ENCODE assay signal across 8 cellular contexts in genomic region chr20:23995905-23996666, GRCh38. TPM values are rescaled to one million over a fixed set of nuclear protein-coding genes. Genes with fewer than 3 reads are reported as not detected.
DNase-seq lines count a peak whose midpoint lies in the region; ATAC-seq and TF ChIP-seq lines count a peak whose summit lies in the region.

No MANE protein-coding gene starts in this region.

- no peak overlapping the region for H2AFZ ChIP-seq in neural cell (ENCODE audit: low read depth, low read length)

- ATAC-seq in activated CD8-positive, alpha-beta T cell treated with anti-CD3 and anti-CD28 coated beads, Interleukin-2, amount 10 ng/mL, durations not matched to agents 7 days and 5 days, result no peak
- ATAC-seq in GM18870 (IDR thresholded peaks at IDR 0.05; ENCODE audit: unreplicated experiment), result no peak

- TF ChIP-seq CTCF in epithelial cell of esophagus (IDR thresholded peaks at IDR 0.05; ENCODE audit: insufficient read depth, low read depth, low read length, missing control alignments) (peak; percentile 71), neural cell (IDR thresholded peaks at IDR 0.05; ENCODE audit: poor library complexity, severe bottlenecking) (peak; percentile 69), suprapubic skin (IDR thresholded peaks at IDR 0.05) (peak; percentile 53 to 64)

- H3F3A ChIP-seq in neural cell (ENCODE audit: insufficient read depth, low read length, poor library complexity, severe bottlenecking), result no peaks in the 10 kb centered on the region

- no peaks in the 10 kb centered on the region for H3K36me3 ChIP-seq in neural cell (ENCODE audit: insufficient read depth, low read length)
- H3K36me3 ChIP-seq in suprapubic skin, result no peaks in the 10 kb centered on the region

- H3K27ac ChIP-seq in neural cell (ENCODE audit: low read length) (no peak overlapping the region), suprapubic skin (no peak overlapping the region)

- WGBS in suprapubic skin, result 48% methylated on average over 11 of the region's 11 CpGs

- TF ChIP-seq POLR2A in suprapubic skin (IDR thresholded peaks at IDR 0.05), result no peak

- H4K20me1 ChIP-seq in neural cell (ENCODE audit: insufficient read depth), result no peaks in the 10 kb centered on the region

- H3K4me1 Mint-ChIP-seq in activated CD8-positive, alpha-beta T cell treated with anti-CD3 and anti-CD28 coated beads, Interleukin-2, amount 10 ng/mL, durations not matched to agents 7 days and 5 days (ENCODE audit: low read depth), result no peaks in the 10 kb centered on the region

- TF ChIP-seq EP300 in neural cell (conservative IDR thresholded peaks at IDR 0.05; ENCODE audit: poor library complexity, severe bottlenecking) (no peak), suprapubic skin (IDR thresholded peaks at IDR 0.05) (no peak)

- H3K9me3 Mint-ChIP-seq in activated CD8-positive, alpha-beta T cell treated with anti-CD3 and anti-CD28 coated beads, Interleukin-2, amount 10 ng/mL, durations not matched to agents 7 days and 5 days (ENCODE audit: insufficient read depth), result no peaks in the 10 kb centered on the region

- DNase-seq in NCI-H1417 (lab: John Stamatoyannopoulos, UW) (peak in 2 of 3 experiments; percentile 2 to 69), NCI-H1417 treated with DMSO at 0.1 percent for 48 hours (lab: John Stamatoyannopoulos, UW) (no peak), NCI-H2171 treated with DMSO at 0.1 percent for 48 hours (lab: John Stamatoyannopoulos, UW) (peak; percentile 57), epithelial cell of esophagus (ENCODE audit: low read depth) (peak; percentile 44), suprapubic skin (ENCODE audit: low spot score in 2 of 2) (no peak)
- peak; percentile 71 for DNase-seq in activated CD8-positive, alpha-beta T cell treated with anti-CD3 and anti-CD28 coated beads, Interleukin-2, amount 10 ng/mL, durations not matched to agents 7 days and 5 days

- POLR2A ChIA-PET in activated CD8-positive, alpha-beta T cell treated with anti-CD3 and anti-CD28 coated beads, Interleukin-2, amount 10 ng/mL, durations not matched to agents 7 days and 5 days (lab: Charles Lee), result no interaction called here

- no peak overlapping the region for H3K27ac Mint-ChIP-seq in activated CD8-positive, alpha-beta T cell treated with anti-CD3 and anti-CD28 coated beads, Interleukin-2, amount 10 ng/mL, durations not matched to agents 7 days and 5 days

- TF ChIP-seq RAD21 in neural cell (conservative IDR thresholded peaks at IDR 0.05), result peak; percentile 60

- CTCF ChIA-PET in activated CD8-positive, alpha-beta T cell treated with anti-CD3 and anti-CD28 coated beads, Interleukin-2, amount 10 ng/mL, durations not matched to agents 7 days and 5 days (lab: Charles Lee), result interaction anchor here (0.7 to 1.8 kb wide), 7 partner anchors 11 to 107 kb away, joined by 3 to 10 read pairs (median 6); no protein-coding TSS in a partner anchor

- peaks cover 13% of the 10 kb centered on the region for H3K27me3 Mint-ChIP-seq in activated CD8-positive, alpha-beta T cell treated with anti-CD3 and anti-CD28 coated beads, Interleukin-2, amount 10 ng/mL, durations not matched to agents 7 days and 5 days (ENCODE audit: low read depth)

- no peaks in the 10 kb centered on the region for H3K36me3 Mint-ChIP-seq in activated CD8-positive, alpha-beta T cell treated with anti-CD3 and anti-CD28 coated beads, Interleukin-2, amount 10 ng/mL, durations not matched to agents 7 days and 5 days (ENCODE audit: low read depth)

- H3K9ac ChIP-seq in neural cell (ENCODE audit: low read length), result no peak overlapping the region

- no peak overlapping the region for H3K4me2 ChIP-seq in neural cell (ENCODE audit: low read length)

- no peaks in the 10 kb centered on the region for H3K79me2 ChIP-seq in neural cell (replicated peaks; ENCODE audit: insufficient read depth, low read length)

- no peak overlapping the region for H3K4me3 ChIP-seq in epithelial cell of esophagus (ENCODE audit: low read length)
- no peak overlapping the region for H3K4me3 ChIP-seq in neural cell (ENCODE audit: low read length)
- no peak overlapping the region for H3K4me3 ChIP-seq in suprapubic skin

- no peaks in the 10 kb centered on the region for H3K9me2 ChIP-seq in neural cell (ENCODE audit: insufficient read depth, low read length)

- no peak overlapping the region for H3K4me3 Mint-ChIP-seq in activated CD8-positive, alpha-beta T cell treated with anti-CD3 and anti-CD28 coated beads, Interleukin-2, amount 10 ng/mL, durations not matched to agents 7 days and 5 days

- no peaks in the 10 kb centered on the region for H3K9me3 ChIP-seq in neural cell (ENCODE audit: low read length)
- no peaks in the 10 kb centered on the region for H3K9me3 ChIP-seq in suprapubic skin

- no peaks in the 10 kb centered on the region for H3K4me1 ChIP-seq in suprapubic skin

- no peaks in the 10 kb centered on the region for H3K27me3 ChIP-seq in neural cell (ENCODE audit: insufficient read depth, low read depth, low read length)
- H3K27me3 ChIP-seq in suprapubic skin, result no peaks in the 10 kb centered on the region

TF ChIP-seq in neural cell, 6 proteins besides CTCF, POLR2A, EP300 and RAD21:
- peak; percentile 64 for TF ChIP-seq SMC3 (conservative IDR thresholded peaks at IDR 0.05; ENCODE audit: poor library complexity)
- TF ChIP-seq EZH2 (IDR thresholded peaks at IDR 0.05; ENCODE audit: borderline replicate concordance, insufficient read depth, low read length, poor library complexity, severe bottlenecking), result no peak

RNA-seq across cellular contexts. Expression of gene GGTLC1, which starts 7.5 kb away (rescaled TPM):
- not detected for total RNA-seq in activated CD8-positive, alpha-beta T cell treated with anti-CD3 and anti-CD28 coated beads, Interleukin-2, amount 10 ng/mL, durations not matched to agents 7 days and 5 days
- not detected in 2 replicates for polyA plus RNA-seq in neural cell
- polyA minus RNA-seq in neural cell, result not detected in 2 replicates
- not detected for total RNA-seq in suprapubic skin

Comparison
In these comparisons a context has a peak if more than half of its experiments do, and no peak if none do; other contexts are left out.
1. DNase-seq: peak in NCI-H1417 (2 of 3), NCI-H2171 treated with DMSO at 0.1 percent for 48 hours (single experiment), activated CD8-positive, alpha-beta T cell treated with anti-CD3 and anti-CD28 coated beads, Interleukin-2, amount 10 ng/mL, durations not matched to agents 7 days and 5 days (single experiment) and epithelial cell of esophagus (single experiment); none in NCI-H1417 treated with DMSO at 0.1 percent for 48 hours (single experiment) and suprapubic skin (0 of 2).
2. Peak in every context shown above with its lines, with median percentiles within 50 percentile points of each other: CTCF ChIP-seq.